22 cellular contexts compared by ENCODE assay signal in genomic region chr2:88188741-88189140, GRCh38. TPM values are rescaled to one million over a fixed set of nuclear protein-coding genes. Genes with fewer than 3 reads are reported as not detected.
A peak's percentile ranks its signal among the peaks of the same experiment; 100 is the strongest.
DNase-seq lines count a peak whose midpoint lies in the region; TF ChIP-seq lines count a peak whose summit lies in the region.
"Had no signal": no experiment of that assay in that cellular context is flagged by ENCODE, and none has a peak within 500 bp of the region (broad histone marks: within the 10 kb centered on the region; RNA-seq: fewer than 3 reads in every experiment).

No MANE protein-coding gene starts in this region.

- DNase-seq in T-helper 2 cell treated with Interferon-gamma antibody and Interleukin-4, amounts not matched to agents 5 μg/mL and 100 μg/mL, for 36 hours (ENCODE audit: low spot score): peak; percentile 30
- DNase-seq in T-helper 2 cell (no peak), HT1080 (ENCODE audit: low read depth) (peak; percentile 34), cardiac fibroblast (ENCODE audit: low read depth in 2 of 2) (peak; percentile 10 to 41), kidney tubule cell (ENCODE audit: low spot score) (peak; percentile 37), smooth muscle cell (lab: John Stamatoyannopoulos, UW; ENCODE audit: unreplicated experiment) (no peak), MM.1S (no peak)
- no peak for DNase-seq in activated CD4-positive, alpha-beta memory T cell treated with anti-CD3 and anti-CD28 coated beads for 36 hours
- DNase-seq: 8988T; activated CD4-positive, alpha-beta T cell treated with anti-CD3 and anti-CD28 coated beads, Interleukin-2, amount 50 U/mL, for 48 hours; activated T-cell treated with anti-CD3 and anti-CD28 coated beads, Interleukin-2, amount 50 U/mL, for 24 hours; DMS 273 treated with DMSO at 0.1 percent for 48 hours; glutamatergic neuron; NCI-H1048; NK-92 treated with Interleukin-12 subunit alpha and Interleukin-12 subunit beta, amount 100 ng/mL, for 24 hours; psoas muscle; small intestine had no signal

- H3K27me3 ChIP-seq in smooth muscle cell (ENCODE audit: low read depth) (no peaks in the 10 kb centered on the region), MM.1S (replicated peaks; ENCODE audit: insufficient read depth, low read length) (no peaks in the 10 kb centered on the region)
- H3K27me3 ChIP-seq: cardiac muscle cell had no signal

- no peaks in the 10 kb centered on the region for H3K9me2 ChIP-seq in MM.1S (replicated peaks; ENCODE audit: insufficient read depth, low read length)

- no peaks in the 10 kb centered on the region for H3K36me3 ChIP-seq in smooth muscle cell (ENCODE audit: low read depth)
- no peaks in the 10 kb centered on the region for H3K36me3 ChIP-seq in MM.1S (replicated peaks; ENCODE audit: insufficient read depth, low read length)
- H3K36me3 ChIP-seq: cardiac muscle cell had no signal

- CTCF ChIA-PET in activated CD4-positive, alpha-beta memory T cell treated with anti-CD3 and anti-CD28 coated beads for 36 hours (lab: Charles Lee): no interaction called here

- H3K4me3 Mint-ChIP-seq in T-helper 2 cell treated with Interferon-gamma antibody and Interleukin-4, amounts not matched to agents 5 μg/mL and 100 μg/mL, for 36 hours: no peak overlapping the region
- H3K4me3 Mint-ChIP-seq in activated CD4-positive, alpha-beta memory T cell treated with anti-CD3 and anti-CD28 coated beads for 36 hours: no peak overlapping the region
- H3K4me3 Mint-ChIP-seq: activated naive CD8-positive, alpha-beta T cell; activated T-cell treated with anti-CD3 and anti-CD28 coated beads, Interleukin-2, amount 50 U/mL, for 24 hours had no signal

- H3K27ac ChIP-seq in smooth muscle cell (ENCODE audit: low read depth) (no peak overlapping the region), MM.1S (ENCODE audit: low read length) (no peak overlapping the region)
- H3K27ac ChIP-seq: C4-2B, cardiac muscle cell, KMS-11, psoas muscle, VCaP had no signal

- H3K4me1 Mint-ChIP-seq in T-helper 2 cell treated with Interferon-gamma antibody and Interleukin-4, amounts not matched to agents 5 μg/mL and 100 μg/mL, for 36 hours (ENCODE audit: low read depth): peaks cover 2% of the 10 kb centered on the region
- H3K4me1 Mint-ChIP-seq in activated CD4-positive, alpha-beta memory T cell treated with anti-CD3 and anti-CD28 coated beads for 36 hours (ENCODE audit: low read depth): no peaks in the 10 kb centered on the region

- no peak overlapping the region for H3K9ac ChIP-seq in smooth muscle cell (ENCODE audit: low read depth)
- H3K9ac ChIP-seq in MM.1S (ENCODE audit: low read length): no peak overlapping the region
- H3K9ac ChIP-seq: KMS-11 had no signal

- WGBS in smooth muscle cell (ENCODE audit: low lambda C conversion rate): 44% methylated on average over 8 of the region's 8 CpGs

- H3K79me2 ChIP-seq in smooth muscle cell (ENCODE audit: low read depth): no peaks in the 10 kb centered on the region
- no peaks in the 10 kb centered on the region for H3K79me2 ChIP-seq in MM.1S (ENCODE audit: low read length)

- H3K27ac Mint-ChIP-seq in T-helper 2 cell treated with Interferon-gamma antibody and Interleukin-4, amounts not matched to agents 5 μg/mL and 100 μg/mL, for 36 hours: no peak overlapping the region
- no peak overlapping the region for H3K27ac Mint-ChIP-seq in activated CD4-positive, alpha-beta memory T cell treated with anti-CD3 and anti-CD28 coated beads for 36 hours
- H3K27ac Mint-ChIP-seq: activated naive CD8-positive, alpha-beta T cell; activated T-cell treated with anti-CD3 and anti-CD28 coated beads, Interleukin-2, amount 50 U/mL, for 24 hours had no signal

- TF ChIP-seq CTCF in cardiac fibroblast (IDR thresholded peaks at IDR 0.05; ENCODE audit: low read depth, low read length) (no peak), smooth muscle cell (IDR thresholded peaks at IDR 0.05; ENCODE audit: borderline replicate concordance, insufficient read depth, poor library complexity, severe bottlenecking) (no peak), MM.1S (IDR thresholded peaks at IDR 0.05; ENCODE audit: low read length) (no peak)

- POLR2A ChIA-PET in activated CD4-positive, alpha-beta memory T cell treated with anti-CD3 and anti-CD28 coated beads for 36 hours (lab: Charles Lee): no interaction called here

- H3K4me1 ChIP-seq in smooth muscle cell (ENCODE audit: low read depth) (no peaks in the 10 kb centered on the region), MM.1S (ENCODE audit: low read length) (peaks cover 20% of the 10 kb centered on the region)
- H3K4me1 ChIP-seq: psoas muscle had no signal

- H3K36me3 Mint-ChIP-seq in T-helper 2 cell treated with Interferon-gamma antibody and Interleukin-4, amounts not matched to agents 5 μg/mL and 100 μg/mL, for 36 hours (ENCODE audit: low read depth): no peaks in the 10 kb centered on the region
- peaks cover 6% of the 10 kb centered on the region for H3K36me3 Mint-ChIP-seq in activated CD4-positive, alpha-beta memory T cell treated with anti-CD3 and anti-CD28 coated beads for 36 hours

- H3K9me3 ChIP-seq in smooth muscle cell (replicated peaks; ENCODE audit: low read depth): no peaks in the 10 kb centered on the region
- no peaks in the 10 kb centered on the region for H3K9me3 ChIP-seq in MM.1S (replicated peaks; ENCODE audit: insufficient read depth, low read length)
- H3K9me3 ChIP-seq: psoas muscle had no signal

- H4K20me1 ChIP-seq in smooth muscle cell (ENCODE audit: low read depth): no peaks in the 10 kb centered on the region
- no peaks in the 10 kb centered on the region for H4K20me1 ChIP-seq in MM.1S (ENCODE audit: insufficient read depth, low read length)

- peaks cover 5% of the 10 kb centered on the region for H3F3A ChIP-seq in smooth muscle cell (ENCODE audit: low read depth)
- H3F3A ChIP-seq in MM.1S (ENCODE audit: insufficient read depth, low read length): no peaks in the 10 kb centered on the region

- H3K9me3 Mint-ChIP-seq in T-helper 2 cell treated with Interferon-gamma antibody and Interleukin-4, amounts not matched to agents 5 μg/mL and 100 μg/mL, for 36 hours: no peaks in the 10 kb centered on the region
- peaks cover 11% of the 10 kb centered on the region for H3K9me3 Mint-ChIP-seq in activated CD4-positive, alpha-beta memory T cell treated with anti-CD3 and anti-CD28 coated beads for 36 hours

- H3K4me2 ChIP-seq in smooth muscle cell (no peak overlapping the region), MM.1S (ENCODE audit: low read depth, low read length) (no peak overlapping the region)
- H3K4me2 ChIP-seq: KMS-11 had no signal

- intact Hi-C loops in activated CD4-positive, alpha-beta memory T cell treated with anti-CD3 and anti-CD28 coated beads for 36 hours (cut with micrococcal nuclease): no loop called here

- H2AFZ ChIP-seq in smooth muscle cell (ENCODE audit: low read depth): no peak overlapping the region
- H2AFZ ChIP-seq in MM.1S (ENCODE audit: low read length): no peak overlapping the region

- H3K27me3 Mint-ChIP-seq in T-helper 2 cell treated with Interferon-gamma antibody and Interleukin-4, amounts not matched to agents 5 μg/mL and 100 μg/mL, for 36 hours (ENCODE audit: low read depth): no peaks in the 10 kb centered on the region
- peaks cover 15% of the 10 kb centered on the region for H3K27me3 Mint-ChIP-seq in activated CD4-positive, alpha-beta memory T cell treated with anti-CD3 and anti-CD28 coated beads for 36 hours

- H3K4me3 ChIP-seq in cardiac fibroblast (replicated peaks in 1 of 2; ENCODE audit: low read depth in 2 of 2, low read length in 2 of 2): no peak overlapping the region
- H3K4me3 ChIP-seq in smooth muscle cell: no peak overlapping the region
- no peak overlapping the region for H3K4me3 ChIP-seq in MM.1S (ENCODE audit: low read length)
- H3K4me3 ChIP-seq: cardiac muscle cell, psoas muscle had no signal

RNA-seq across cellular contexts. Expression of gene THNSL2, which starts 18.6 kb away (rescaled TPM):
- total RNA-seq in HT1080 (2014; rRNA removed; shearing (Covaris generic)): not detected in 2 replicates
- polyA plus RNA-seq in HT1080 (2015; cell fraction: cytosol; rRNA removed): 0.09 TPM in 1 of 2 replicates, not detected in the other
- polyA plus RNA-seq in HT1080 (2015; cell fraction: nucleus; rRNA removed): 0.02 and 0.25 TPM in 2 replicates
- total RNA-seq in smooth muscle cell: 0.58 and 1.3 TPM in 2 replicates
- 1.9 and 2.5 TPM in 2 replicates for polyA plus RNA-seq in smooth muscle cell
- under 1 TPM; 0.41 to 0.48 TPM for total RNA-seq in activated CD4-positive, alpha-beta memory T cell treated with anti-CD3 and anti-CD28 coated beads for 36 hours

Comparison
In these comparisons a context has a peak if more than half of its experiments do, and no peak if none do; other contexts are left out.
1. DNase-seq: peak in T-helper 2 cell treated with Interferon-gamma antibody and Interleukin-4, amounts not matched to agents 5 μg/mL and 100 μg/mL, for 36 hours (single experiment), HT1080 (single experiment), cardiac fibroblast (2 of 2) and kidney tubule cell (single experiment); none in T-helper 2 cell (0 of 5), smooth muscle cell (single experiment), activated CD4-positive, alpha-beta memory T cell treated with anti-CD3 and anti-CD28 coated beads for 36 hours (single experiment) and MM.1S (single experiment).